8 cellular contexts compared by ENCODE assay signal in genomic region chr10:70925377-70926214, GRCh38. TPM values are rescaled to one million over a fixed set of nuclear protein-coding genes. Genes with fewer than 3 reads are reported as not detected.
A peak's percentile ranks its signal among the peaks of the same experiment; 100 is the strongest.
DNase-seq lines count a peak whose midpoint lies in the region; ATAC-seq and TF ChIP-seq lines count a peak whose summit lies in the region.

No MANE protein-coding gene starts in this region.

- no peak overlapping the region for H3K4me3 ChIP-seq in left ventricle myocardium inferior

- no peak for TF ChIP-seq POLR2A in GM18505 (IDR thresholded peaks at IDR 0.05; ENCODE audit: borderline replicate concordance, extremely low read depth, insufficient read depth, insufficient read length)

- ATAC-seq in sciatic nerve (peak; percentile 68), GM18505 (IDR thresholded peaks at IDR 0.05; ENCODE audit: unreplicated experiment) (no peak)

- POLR2A ChIA-PET in RWPE1 (lab: Yijun Ruan, JAX; ENCODE audit: low non-redundant PET): no interaction called here

- intact Hi-C loops in left ventricle myocardium inferior (cut with micrococcal nuclease) (loop anchor here (10.0 kb wide), 2 partner anchors 279 to 359 kb away; no protein-coding TSS in a partner anchor), sciatic nerve (cut with DNase I) (loop anchor here (10.0 kb wide), 1 partner anchor 269 kb away; no protein-coding TSS in a partner anchor)

- peak; percentile 82 for TF ChIP-seq CTCF in GM13976 (IDR thresholded peaks at IDR 0.05; ENCODE audit: borderline replicate concordance, control extremely low read depth, extremely low read depth, insufficient read depth, missing control alignments)
- TF ChIP-seq CTCF in RWPE1 (conservative IDR thresholded peaks at IDR 0.05; ENCODE audit: low read depth): peak; percentile 95
- peak; percentile 95 for TF ChIP-seq CTCF in left ventricle myocardium inferior (IDR thresholded peaks at IDR 0.05; ENCODE audit: borderline replicate concordance)

- peaks cover 7% of the 10 kb centered on the region for H3K4me1 ChIP-seq in left ventricle myocardium inferior

- DNase-seq in 8988T (peak; percentile 86), GM13976 (ENCODE audit: low spot score) (peak; percentile 86), RWPE1 (ENCODE audit: low spot score) (peak; percentile 70), left ventricle myocardium inferior (peak; percentile 49), sciatic nerve (ENCODE audit: low spot score) (no peak), NCI-H2029 treated with DMSO at 0.1 percent for 48 hours (lab: John Stamatoyannopoulos, UW) (no peak)
- peak; percentile 54 for DNase-seq in activated naive CD4-positive, alpha-beta T cell treated with Interleukin-2 at 50 U/mL for 16 hours

- no peaks in the 10 kb centered on the region for H3K36me3 ChIP-seq in left ventricle myocardium inferior

- H3K27me3 ChIP-seq in left ventricle myocardium inferior (ENCODE audit: low read depth): no peaks in the 10 kb centered on the region

- in situ Hi-C loops in GM13976 (cut with MboI; ENCODE audit: low sequenced_read_pairs, unreplicated experiment): loop anchor here (10.0 kb wide), 1 partner anchor 279 kb away; no protein-coding TSS in a partner anchor

- CTCF ChIA-PET in RWPE1 (lab: Yijun Ruan, JAX): interaction anchor here (0.6 to 4.5 kb wide), 28 partner anchors 8 to 1160 kb away, joined by 3 to 31 read pairs (median 3); no protein-coding TSS in a partner anchor

- no peak overlapping the region for H3K27ac ChIP-seq in RWPE1
- H3K27ac ChIP-seq in left ventricle myocardium inferior (replicated peaks): peak overlapping the region; percentile 55

- H3K9me3 ChIP-seq in left ventricle myocardium inferior (replicated peaks): no peaks in the 10 kb centered on the region

RNA-seq across cellular contexts. Expression of gene PCBD1, which starts 37.2 kb away (rescaled TPM):
- total RNA-seq in left ventricle myocardium inferior (123 TPM), sciatic nerve (41.1 TPM)

Comparison
In these comparisons a context has a peak if more than half of its experiments do, and no peak if none do; other contexts are left out.
1. DNase-seq: peak in 8988T (single experiment), GM13976 (single experiment), RWPE1 (single experiment), activated naive CD4-positive, alpha-beta T cell treated with Interleukin-2 at 50 U/mL for 16 hours (single experiment) and left ventricle myocardium inferior (single experiment); none in sciatic nerve (single experiment) and NCI-H2029 treated with DMSO at 0.1 percent for 48 hours (single experiment).
2. Peak in every context shown above with its lines, with median percentiles within 50 percentile points of each other: CTCF ChIP-seq.